Comparison of ENCODE assay signal across 21 cellular contexts in the genomic region with DNA sequence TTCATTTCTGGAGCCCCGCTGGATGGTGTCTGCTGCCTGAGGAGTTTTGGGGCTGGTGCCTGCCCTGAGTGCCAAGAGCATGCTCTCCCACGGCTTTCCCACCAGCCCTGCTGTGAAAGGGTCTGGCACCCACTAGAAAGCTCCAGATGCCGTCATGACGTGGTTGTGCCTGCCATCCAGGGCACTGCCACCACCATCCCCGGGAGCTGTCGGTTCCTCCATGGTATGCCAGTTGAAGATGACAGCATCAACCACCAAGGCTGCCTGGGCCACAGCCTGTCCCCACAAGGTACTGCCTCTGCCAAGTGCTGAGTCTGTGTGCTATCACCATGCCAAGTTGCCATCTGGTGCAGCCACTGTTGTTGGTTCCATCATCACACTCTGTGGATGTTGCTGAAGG.
DNase-seq lines count a peak whose midpoint lies in the region; TF ChIP-seq lines count a peak whose summit lies in the region.
"Had no signal": no experiment of that assay in that cellular context is flagged by ENCODE, and none has a peak within 500 bp of the region (broad histone marks: within the 10 kb centered on the region; RNA-seq: fewer than 3 reads in every experiment).

No MANE protein-coding gene starts in this region.

- H3K14ac ChIP-seq in mesenchymal stem cell (ENCODE audit: low read length in 2 of 2): no peak overlapping the region

- H3K4me3 ChIP-seq in mesenchymal stem cell (ENCODE audit: insufficient read depth in 1 of 2, low read depth in 1 of 2, low read length in 2 of 2) (peak overlapping the region in 1 of 2 experiments; percentile 31), prostate gland (no peak overlapping the region)
- H3K4me3 ChIP-seq: BLaER1, GM23338 had no signal

- H3K27ac Mint-ChIP-seq in type B pancreatic cell: no peak overlapping the region
- H3K27ac Mint-ChIP-seq: CD4-positive, CD25-positive, alpha-beta regulatory T cell; GM23338; IgD-negative memory B cell had no signal

- H3K9me3 Mint-ChIP-seq in type B pancreatic cell: no peaks in the 10 kb centered on the region

- no peaks in the 10 kb centered on the region for H3K4me1 Mint-ChIP-seq in type B pancreatic cell (ENCODE audit: unreplicated experiment)
- H3K4me1 Mint-ChIP-seq: CD4-positive, CD25-positive, alpha-beta regulatory T cell; GM23338; IgD-negative memory B cell had no signal

- peaks cover 12% of the 10 kb centered on the region for H3K9me3 ChIP-seq in mesenchymal stem cell (ENCODE audit: control insufficient read depth, low read length)
- H3K9me3 ChIP-seq in prostate gland: no peaks in the 10 kb centered on the region
- H3K9me3 ChIP-seq: SK-N-SH had no signal

- TF ChIP-seq CTCF in type B pancreatic cell (conservative IDR thresholded peaks at IDR 0.05) (no peak), prostate gland (IDR thresholded peaks at IDR 0.05) (no peak)

- H3K4me1 ChIP-seq in mesenchymal stem cell (ENCODE audit: control insufficient read depth, insufficient read depth, low read depth, low read length) (no peaks in the 10 kb centered on the region), prostate gland (replicated peaks) (no peaks in the 10 kb centered on the region)
- H3K4me1 ChIP-seq: BLaER1 had no signal

- H2AFZ ChIP-seq in mesenchymal stem cell (ENCODE audit: low read depth, low read length): no peak overlapping the region
- H2AFZ ChIP-seq: GM23338 had no signal

- WGBS in mesenchymal stem cell: 81% methylated on average over 6 of the region's 6 CpGs
- 84% methylated on average over 6 of the region's 6 CpGs for WGBS in prostate gland

- peak overlapping the region; percentile 72 for H4K91ac ChIP-seq in mesenchymal stem cell (ENCODE audit: low read length)

- no peak overlapping the region for H3K27ac ChIP-seq in mesenchymal stem cell (ENCODE audit: low read length, poor library complexity, severe bottlenecking)
- H3K27ac ChIP-seq in prostate gland: no peak overlapping the region
- H3K27ac ChIP-seq: BLaER1, KMS-11 had no signal

- no peaks in the 10 kb centered on the region for H3K27me3 Mint-ChIP-seq in type B pancreatic cell
- H3K27me3 Mint-ChIP-seq: CD4-positive, CD25-positive, alpha-beta regulatory T cell had no signal

- no peak overlapping the region for H3K18ac ChIP-seq in mesenchymal stem cell (ENCODE audit: low read depth in 1 of 2, low read length in 2 of 2)

- H3K36me3 ChIP-seq in mesenchymal stem cell (ENCODE audit: control insufficient read depth in 1 of 2, insufficient read depth in 2 of 2, low read depth in 1 of 2, low read length in 2 of 2): no peaks in the 10 kb centered on the region
- no peaks in the 10 kb centered on the region for H3K36me3 ChIP-seq in prostate gland
- H3K36me3 ChIP-seq: BLaER1 had no signal

- no peak for TF ChIP-seq POLR2A in prostate gland (IDR thresholded peaks at IDR 0.05)

- intact Hi-C loops in prostate gland (cut with DNase I): no loop called here

- no peak overlapping the region for H3K23ac ChIP-seq in mesenchymal stem cell (ENCODE audit: low read length in 2 of 2)

- no peak overlapping the region for H2BK15ac ChIP-seq in mesenchymal stem cell (ENCODE audit: low read depth, poor library complexity, severe bottlenecking)

- H3K27me3 ChIP-seq in mesenchymal stem cell (ENCODE audit: control insufficient read depth in 1 of 2, insufficient read depth in 1 of 2, low read length in 2 of 2) (no peaks in the 10 kb centered on the region), prostate gland (replicated peaks; ENCODE audit: insufficient read depth) (no peaks in the 10 kb centered on the region)
- H3K27me3 ChIP-seq: BLaER1 had no signal

- peak; percentile 7 for DNase-seq in H4 (ENCODE audit: low spot score)
- DNase-seq in cerebellar cortex (ENCODE audit: low spot score): peak; percentile 68
- DNase-seq in mesenchymal stem cell: no peak
- peak; percentile 50 for DNase-seq in type B pancreatic cell (ENCODE audit: extremely low spot score, unreplicated experiment)
- DNase-seq in dedifferentiated amniotic fluid mesenchymal stem cell (ENCODE audit: extremely low spot score): no peak
- no peak for DNase-seq in prostate gland (ENCODE audit: low spot score)
- no peak for DNase-seq in HuH-7.5 (ENCODE audit: low spot score)
- DNase-seq: CD4-positive, CD25-positive, alpha-beta regulatory T cell; HCEC 1CT; MM.1S; NCI-H2171 treated with DMSO at 0.1 percent for 48 hours; NCI-H345; NCI-H524 treated with DMSO at 0.1 percent for 48 hours; NCI-H774; NK-92 treated with Interleukin-12 subunit alpha and Interleukin-12 subunit beta, amount 100 ng/mL, for 24 hours; PC-3; SK-N-SH had no signal

- no peak overlapping the region for H2AK5ac ChIP-seq in mesenchymal stem cell (ENCODE audit: low read length, severe bottlenecking)

- H3K36me3 Mint-ChIP-seq in type B pancreatic cell: no peaks in the 10 kb centered on the region
- H3K36me3 Mint-ChIP-seq: CD4-positive, CD25-positive, alpha-beta regulatory T cell; IgD-negative memory B cell had no signal

- H2BK12ac ChIP-seq in mesenchymal stem cell (ENCODE audit: low read length in 2 of 2): no peak overlapping the region

- H3K4me3 Mint-ChIP-seq in type B pancreatic cell: no peak overlapping the region
- H3K4me3 Mint-ChIP-seq: CD4-positive, CD25-positive, alpha-beta regulatory T cell; GM23338 had no signal

- H2BK5ac ChIP-seq in mesenchymal stem cell (ENCODE audit: low read depth, low read length, poor library complexity, severe bottlenecking): no peak overlapping the region

- H3K4ac ChIP-seq in mesenchymal stem cell (ENCODE audit: low read depth in 1 of 2, low read length in 2 of 2): no peak overlapping the region

- H3K9ac ChIP-seq in mesenchymal stem cell (ENCODE audit: low read length): no peak overlapping the region
- H3K9ac ChIP-seq: BLaER1, KMS-11, SK-N-SH had no signal

- no peaks in the 10 kb centered on the region for H3K79me1 ChIP-seq in mesenchymal stem cell (replicated peaks; ENCODE audit: low read length, poor library complexity, severe bottlenecking)

- no peak overlapping the region for H2BK120ac ChIP-seq in mesenchymal stem cell (ENCODE audit: low read depth, low read length)

- no peak overlapping the region for H3K4me2 ChIP-seq in mesenchymal stem cell (ENCODE audit: low read length, poor library complexity, severe bottlenecking)
- H3K4me2 ChIP-seq: BLaER1, GM23338, KMS-11, SK-N-SH had no signal

- H4K8ac ChIP-seq in mesenchymal stem cell (ENCODE audit: low read length): no peak overlapping the region

Comparison
In these comparisons a context has a peak if more than half of its experiments do, and no peak if none do; other contexts are left out.
1. DNase-seq: peak in H4 (single experiment), cerebellar cortex (single experiment) and type B pancreatic cell (single experiment); none in mesenchymal stem cell (single experiment), dedifferentiated amniotic fluid mesenchymal stem cell (single experiment), prostate gland (single experiment) and HuH-7.5 (single experiment).